2 cellular contexts compared by ENCODE assay signal in the genomic region with DNA sequence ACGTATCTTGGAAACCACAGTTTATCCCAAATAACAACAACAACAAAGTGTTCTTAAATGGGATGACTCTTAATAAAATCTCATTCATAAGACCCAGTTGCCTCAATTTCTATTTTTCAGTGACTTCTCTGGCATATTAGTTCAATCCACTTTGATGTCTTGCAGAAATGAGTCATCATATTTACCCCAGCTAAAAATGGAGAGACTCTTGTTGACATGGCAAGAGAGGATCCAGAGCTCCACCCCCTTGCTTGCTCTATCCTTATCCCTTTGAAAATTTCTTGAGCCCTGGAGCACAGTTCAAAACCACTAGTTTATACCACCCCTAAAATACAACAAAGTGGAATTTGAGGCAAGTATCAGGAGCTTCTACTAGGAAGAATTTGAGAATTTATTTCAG.
TF ChIP-seq lines count a peak whose summit lies in the region.

No MANE protein-coding gene starts in this region.

TF ChIP-seq in A549, 52 proteins besides CTCF, POLR2A, EP300 and RAD21:
- TF ChIP-seq, protein P1, sequence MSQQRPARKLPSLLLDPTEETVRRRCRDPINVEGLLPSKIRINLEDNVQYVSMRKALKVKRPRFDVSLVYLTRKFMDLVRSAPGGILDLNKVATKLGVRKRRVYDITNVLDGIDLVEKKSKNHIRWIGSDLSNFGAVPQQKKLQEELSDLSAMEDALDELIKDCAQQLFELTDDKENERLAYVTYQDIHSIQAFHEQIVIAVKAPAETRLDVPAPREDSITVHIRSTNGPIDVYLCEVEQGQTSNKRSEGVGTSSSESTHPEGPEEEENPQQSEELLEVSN (IDR thresholded peaks at IDR 0.05; ENCODE audit: borderline replicate concordance, low read depth), result no peak
- TF ChIP-seq ZC3H11A (IDR thresholded peaks at IDR 0.05) (no peak), NR3C1 (IDR thresholded peaks at IDR 0.05) (no peak), GATA3 (IDR thresholded peaks at IDR 0.05; ENCODE audit: borderline replicate concordance) (no peak), FOSL2 (IDR thresholded peaks at IDR 0.05) (0 out of 2 replicates have a peak, but pooled peaks have one; percentile 11), FOSL2 (CRISPR knock-in tag; IDR thresholded peaks at IDR 0.05) (peak; percentile 72)

TF ChIP-seq in K562, 482 proteins besides CTCF, POLR2A, EP300 and RAD21:
- TF ChIP-seq, protein P2, sequence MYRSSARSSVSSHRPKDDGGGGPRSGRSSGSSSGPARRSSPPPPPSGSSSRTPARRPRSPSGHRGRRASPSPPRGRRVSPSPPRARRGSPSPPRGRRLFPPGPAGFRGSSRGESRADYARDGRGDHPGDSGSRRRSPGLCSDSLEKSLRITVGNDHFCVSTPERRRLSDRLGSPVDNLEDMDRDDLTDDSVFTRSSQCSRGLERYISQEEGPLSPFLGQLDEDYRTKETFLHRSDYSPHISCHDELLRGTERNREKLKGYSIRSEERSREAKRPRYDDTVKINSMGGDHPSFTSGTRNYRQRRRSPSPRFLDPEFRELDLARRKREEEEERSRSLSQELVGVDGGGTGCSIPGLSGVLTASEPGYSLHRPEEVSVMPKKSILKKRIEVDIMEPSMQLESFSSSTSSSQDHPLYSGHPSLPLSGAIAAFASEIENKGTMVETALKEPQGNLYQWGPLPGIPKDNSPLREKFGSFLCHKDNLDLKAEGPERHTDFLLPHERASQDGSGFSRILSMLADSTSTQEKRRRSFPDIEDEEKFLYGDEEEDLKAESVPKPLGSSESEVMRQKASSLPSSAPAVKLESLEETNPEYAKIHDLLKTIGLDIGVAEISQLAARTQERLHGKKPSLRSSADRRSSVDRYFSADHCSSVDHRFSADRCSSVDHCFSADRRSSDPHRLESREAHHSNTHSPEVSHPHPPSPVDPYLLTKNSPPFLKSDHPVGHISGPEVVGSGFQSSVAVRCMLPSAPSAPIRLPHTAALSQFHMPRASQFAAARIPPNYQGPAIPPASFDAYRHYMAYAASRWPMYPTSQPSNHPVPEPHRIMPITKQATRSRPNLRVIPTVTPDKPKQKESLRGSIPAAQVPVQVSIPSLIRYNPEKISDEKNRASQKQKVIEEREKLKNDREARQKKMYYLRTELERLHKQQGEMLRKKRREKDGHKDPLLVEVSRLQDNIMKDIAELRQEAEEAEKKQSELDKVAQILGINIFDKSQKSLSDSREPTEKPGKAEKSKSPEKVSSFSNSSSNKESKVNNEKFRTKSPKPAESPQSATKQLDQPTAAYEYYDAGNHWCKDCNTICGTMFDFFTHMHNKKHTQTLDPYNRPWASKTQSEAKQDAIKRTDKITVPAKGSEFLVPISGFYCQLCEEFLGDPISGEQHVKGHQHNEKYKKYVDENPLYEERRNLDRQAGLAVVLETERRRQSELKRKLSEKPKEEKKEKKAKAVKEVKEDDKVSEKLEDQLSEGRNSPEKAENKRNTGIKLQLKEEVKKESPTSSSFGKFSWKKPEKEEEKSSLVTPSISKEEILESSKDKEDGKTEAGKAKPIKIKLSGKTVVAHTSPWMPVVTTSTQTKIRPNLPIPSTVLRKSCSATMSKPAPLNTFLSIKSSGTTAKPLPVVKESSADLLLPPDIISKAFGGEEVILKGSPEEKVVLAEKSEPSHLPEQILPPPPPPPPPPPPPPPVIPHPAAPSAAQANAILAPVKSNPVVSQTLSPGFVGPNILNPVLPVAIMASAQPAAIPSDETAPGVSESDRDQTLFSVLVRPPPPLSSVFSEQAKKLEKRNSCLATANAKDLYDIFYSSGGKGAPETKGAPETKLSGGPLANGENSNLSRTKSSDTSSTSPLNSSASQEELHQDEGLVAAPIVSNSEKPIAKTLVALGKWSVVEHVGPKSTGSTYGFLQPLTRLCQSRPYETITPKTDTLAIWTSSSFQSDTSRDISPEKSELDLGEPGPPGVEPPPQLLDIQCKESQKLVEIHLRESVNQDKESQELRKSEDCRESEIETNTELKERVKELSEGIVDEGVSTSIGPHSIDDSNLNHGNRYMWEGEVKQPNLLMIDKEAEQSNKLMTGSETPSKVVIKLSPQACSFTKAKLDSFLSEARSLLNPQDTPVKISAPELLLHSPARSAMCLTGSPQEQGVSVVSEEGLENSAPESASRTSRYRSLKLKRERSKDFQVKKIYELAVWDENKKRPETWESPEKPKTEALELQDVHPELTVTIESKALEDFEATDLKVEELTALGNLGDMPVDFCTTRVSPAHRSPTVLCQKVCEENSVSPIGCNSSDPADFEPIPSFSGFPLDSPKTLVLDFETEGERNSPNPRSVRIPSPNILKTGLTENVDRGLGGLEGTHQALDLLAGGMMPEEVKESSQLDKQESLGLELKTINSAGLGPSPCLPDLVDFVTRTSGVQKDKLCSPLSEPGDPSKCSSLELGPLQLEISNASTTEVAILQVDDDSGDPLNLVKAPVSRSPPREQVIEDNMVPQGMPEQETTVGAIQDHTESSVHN (IDR thresholded peaks at IDR 0.05; ENCODE audit: borderline replicate concordance in 1 of 2, low read depth in 1 of 2), result no peak
- TF ChIP-seq MTA2 (IDR thresholded peaks at IDR 0.05; ENCODE audit: low read depth) (no peak), ZNF316 (IDR thresholded peaks at IDR 0.05) (peak; percentile 30), TBL1XR1 (IDR thresholded peaks at IDR 0.05; ENCODE audit: low read length in 2 of 2) (no peak), CBX8 (IDR thresholded peaks at IDR 0.05; ENCODE audit: borderline replicate concordance, extremely low read depth, low read depth, low read length, poor library complexity, severe bottlenecking) (no peak), DPF2 (IDR thresholded peaks at IDR 0.05) (no peak), NFE2 (IDR thresholded peaks at IDR 0.05; ENCODE audit: low read depth) (0 out of 2 replicates have a peak, but pooled peaks have one; percentile 15), RHOXF2B (CRISPR knock-in tag; conservative IDR thresholded peaks at IDR 0.05) (no peak)
- TF ChIP-seq, protein P3, sequence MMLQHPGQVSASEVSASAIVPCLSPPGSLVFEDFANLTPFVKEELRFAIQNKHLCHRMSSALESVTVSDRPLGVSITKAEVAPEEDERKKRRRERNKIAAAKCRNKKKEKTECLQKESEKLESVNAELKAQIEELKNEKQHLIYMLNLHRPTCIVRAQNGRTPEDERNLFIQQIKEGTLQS (IDR thresholded peaks at IDR 0.05), result peak; percentile 39; the same call in 1 of the 2 replicates
- TF ChIP-seq, protein P3 (CRISPR knock-in tag; conservative IDR thresholded peaks at IDR 0.05), result no peak
- TF ChIP-seq, protein P4, sequence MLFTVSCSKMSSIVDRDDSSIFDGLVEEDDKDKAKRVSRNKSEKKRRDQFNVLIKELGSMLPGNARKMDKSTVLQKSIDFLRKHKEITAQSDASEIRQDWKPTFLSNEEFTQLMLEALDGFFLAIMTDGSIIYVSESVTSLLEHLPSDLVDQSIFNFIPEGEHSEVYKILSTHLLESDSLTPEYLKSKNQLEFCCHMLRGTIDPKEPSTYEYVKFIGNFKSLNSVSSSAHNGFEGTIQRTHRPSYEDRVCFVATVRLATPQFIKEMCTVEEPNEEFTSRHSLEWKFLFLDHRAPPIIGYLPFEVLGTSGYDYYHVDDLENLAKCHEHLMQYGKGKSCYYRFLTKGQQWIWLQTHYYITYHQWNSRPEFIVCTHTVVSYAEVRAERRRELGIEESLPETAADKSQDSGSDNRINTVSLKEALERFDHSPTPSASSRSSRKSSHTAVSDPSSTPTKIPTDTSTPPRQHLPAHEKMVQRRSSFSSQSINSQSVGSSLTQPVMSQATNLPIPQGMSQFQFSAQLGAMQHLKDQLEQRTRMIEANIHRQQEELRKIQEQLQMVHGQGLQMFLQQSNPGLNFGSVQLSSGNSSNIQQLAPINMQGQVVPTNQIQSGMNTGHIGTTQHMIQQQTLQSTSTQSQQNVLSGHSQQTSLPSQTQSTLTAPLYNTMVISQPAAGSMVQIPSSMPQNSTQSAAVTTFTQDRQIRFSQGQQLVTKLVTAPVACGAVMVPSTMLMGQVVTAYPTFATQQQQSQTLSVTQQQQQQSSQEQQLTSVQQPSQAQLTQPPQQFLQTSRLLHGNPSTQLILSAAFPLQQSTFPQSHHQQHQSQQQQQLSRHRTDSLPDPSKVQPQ (CRISPR knock-in tag; IDR thresholded peaks at IDR 0.05; ENCODE audit: borderline replicate concordance), result no peak
